ENCODE assay signal across 8 cellular contexts in the genomic region with DNA sequence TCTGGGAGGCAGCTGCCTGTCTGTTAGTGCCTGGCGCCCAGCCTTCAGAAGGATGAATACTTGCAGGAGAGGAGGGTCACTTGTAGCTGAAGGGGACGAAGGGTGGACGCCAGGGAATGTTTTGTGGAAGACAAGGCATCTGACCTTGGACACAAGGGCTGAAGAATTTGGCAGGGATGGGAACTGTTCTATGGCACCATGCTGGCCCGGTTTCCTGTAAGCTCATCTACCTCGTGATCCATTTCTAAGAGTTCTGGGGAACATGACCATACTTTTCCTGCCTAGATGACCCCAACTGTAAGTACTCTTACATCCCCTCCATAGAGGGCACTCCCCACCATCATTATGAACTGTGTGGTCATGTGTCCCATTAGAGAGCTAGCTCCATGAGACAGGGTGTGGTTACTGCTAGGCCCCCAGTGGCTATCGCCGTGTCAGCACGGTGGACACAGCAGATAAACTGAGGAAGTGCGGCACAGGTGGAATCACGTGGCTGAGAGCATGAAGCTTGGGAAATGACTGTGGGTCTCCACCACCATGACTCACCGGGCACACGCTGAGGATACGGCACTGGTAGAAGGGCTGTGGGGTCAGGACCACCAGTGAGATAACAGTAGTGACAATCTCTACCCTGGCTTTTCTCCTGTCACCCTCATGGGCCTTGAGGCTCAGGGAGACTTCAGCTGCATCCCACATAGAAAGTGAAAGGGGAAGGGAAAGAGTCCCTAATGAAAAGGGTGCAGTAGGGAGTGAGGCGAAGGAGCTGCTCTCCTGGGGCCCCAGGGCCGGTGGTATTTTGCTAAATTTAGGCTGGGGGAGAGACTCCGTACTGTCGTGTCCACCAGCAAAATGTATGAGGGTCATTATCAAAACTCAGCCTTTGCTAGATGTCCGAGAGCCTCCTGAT.
DNase-seq lines count a peak whose midpoint lies in the region; ATAC-seq and TF ChIP-seq lines count a peak whose summit lies in the region.

No MANE protein-coding gene starts in this region.

- peaks cover 2% of the 10 kb centered on the region for H3K27me3 Mint-ChIP-seq in activated T-helper 1 cell treated with anti-CD3 and anti-CD28 coated beads, Interleukin-12 subunit alpha, Interleukin-12 subunit beta, Interleukin-2, Interleukin-4 antibody, amounts not matched to agents 30 ng/mL and 10 ng/mL and 1 ng/mL, durations not matched to agents 14 hours and 24 hours and 36 hours (ENCODE audit: insufficient read depth)

- no peak for TF ChIP-seq CTCF in omental fat pad (IDR thresholded peaks at IDR 0.05)

- peaks cover 10% of the 10 kb centered on the region for H3K4me1 Mint-ChIP-seq in activated T-helper 1 cell treated with anti-CD3 and anti-CD28 coated beads, Interleukin-12 subunit alpha, Interleukin-12 subunit beta, Interleukin-2, Interleukin-4 antibody, amounts not matched to agents 30 ng/mL and 10 ng/mL and 1 ng/mL, durations not matched to agents 14 hours and 24 hours and 36 hours (ENCODE audit: low read depth)

- H3K27ac Mint-ChIP-seq in activated T-helper 1 cell treated with anti-CD3 and anti-CD28 coated beads, Interleukin-12 subunit alpha, Interleukin-12 subunit beta, Interleukin-2, Interleukin-4 antibody, amounts not matched to agents 30 ng/mL and 10 ng/mL and 1 ng/mL, durations not matched to agents 14 hours and 24 hours and 36 hours: peak overlapping the region; percentile 61

- DNase-seq in activated T-helper 1 cell treated with anti-CD3 and anti-CD28 coated beads, Interleukin-12 subunit alpha, Interleukin-12 subunit beta, Interleukin-2, Interleukin-4 antibody, amounts not matched to agents 30 ng/mL and 10 ng/mL and 1 ng/mL, durations not matched to agents 14 hours and 24 hours and 36 hours (ENCODE audit: low spot score): no peak
- DNase-seq in omental fat pad (ENCODE audit: low spot score) (no peak), NCI-H2107 (lab: John Stamatoyannopoulos, UW) (no peak), Ammon's horn (ENCODE audit: low spot score) (no peak), NCI-H748 (lab: John Stamatoyannopoulos, UW; ENCODE audit: unreplicated experiment) (no peak), foreskin melanocyte (no peak)

- ATAC-seq in GM18861 (IDR thresholded peaks at IDR 0.05; ENCODE audit: unreplicated experiment): peak; percentile 19
- ATAC-seq in HG02678 (IDR thresholded peaks at IDR 0.05; ENCODE audit: unreplicated experiment): peak; percentile 23
- peak; percentile 16 for ATAC-seq in omental fat pad (ENCODE audit: low FRiP score)

- intact Hi-C loops in activated T-helper 1 cell treated with anti-CD3 and anti-CD28 coated beads, Interleukin-12 subunit alpha, Interleukin-12 subunit beta, Interleukin-2, Interleukin-4 antibody, amounts not matched to agents 30 ng/mL and 10 ng/mL and 1 ng/mL, durations not matched to agents 14 hours and 24 hours and 36 hours (cut with micrococcal nuclease): no loop called here

- H3K4me3 Mint-ChIP-seq in activated T-helper 1 cell treated with anti-CD3 and anti-CD28 coated beads, Interleukin-12 subunit alpha, Interleukin-12 subunit beta, Interleukin-2, Interleukin-4 antibody, amounts not matched to agents 30 ng/mL and 10 ng/mL and 1 ng/mL, durations not matched to agents 14 hours and 24 hours and 36 hours: no peak overlapping the region

- peaks cover 17% of the 10 kb centered on the region for H3K36me3 Mint-ChIP-seq in activated T-helper 1 cell treated with anti-CD3 and anti-CD28 coated beads, Interleukin-12 subunit alpha, Interleukin-12 subunit beta, Interleukin-2, Interleukin-4 antibody, amounts not matched to agents 30 ng/mL and 10 ng/mL and 1 ng/mL, durations not matched to agents 14 hours and 24 hours and 36 hours (ENCODE audit: low read depth)

- H3K9me3 Mint-ChIP-seq in activated T-helper 1 cell treated with anti-CD3 and anti-CD28 coated beads, Interleukin-12 subunit alpha, Interleukin-12 subunit beta, Interleukin-2, Interleukin-4 antibody, amounts not matched to agents 30 ng/mL and 10 ng/mL and 1 ng/mL, durations not matched to agents 14 hours and 24 hours and 36 hours: no peaks in the 10 kb centered on the region
